ENCODE assay signal across 8 cellular contexts in genomic region chr3:172987268-172987667, GRCh38.
DNase-seq lines count a peak whose midpoint lies in the region; FAIRE-seq and TF ChIP-seq lines count a peak whose summit lies in the region.

No MANE protein-coding gene starts in this region.

- H3K9me3 ChIP-seq in OCI-LY1 (ENCODE audit: low read length) (no peaks in the 10 kb centered on the region), endothelial cell of umbilical vein (replicated peaks; ENCODE audit: control insufficient read depth, insufficient read depth, low read length) (no peaks in the 10 kb centered on the region)

- H3K36me3 ChIP-seq in OCI-LY1 (ENCODE audit: insufficient read depth, low read length), result no peaks in the 10 kb centered on the region
- no peaks in the 10 kb centered on the region for H3K36me3 ChIP-seq in endothelial cell of umbilical vein (ENCODE audit: control insufficient read depth in 2 of 2, extremely low read depth in 1 of 2, insufficient read depth in 2 of 2, low read length in 2 of 2)

- H3K9me1 ChIP-seq in endothelial cell of umbilical vein (replicated peaks; ENCODE audit: control insufficient read depth, extremely low read depth, insufficient read depth, low read length), result no peaks in the 10 kb centered on the region

- H3K27ac ChIP-seq in OCI-LY1 (ENCODE audit: low read depth, low read length, poor library complexity, severe bottlenecking), result no peak overlapping the region
- no peak overlapping the region for H3K27ac ChIP-seq in endothelial cell of umbilical vein (ENCODE audit: insufficient read depth, low read depth, low read length)

- no peak for FAIRE-seq in endothelial cell of umbilical vein (lab: Jason Lieb, UNC)

- H3K79me2 ChIP-seq in OCI-LY1 (ENCODE audit: insufficient read depth, low read length), result no peaks in the 10 kb centered on the region
- no peaks in the 10 kb centered on the region for H3K79me2 ChIP-seq in endothelial cell of umbilical vein (ENCODE audit: control insufficient read depth, insufficient read depth, low read length)

- H3F3A ChIP-seq in OCI-LY1 (ENCODE audit: insufficient read depth, low read length), result no peaks in the 10 kb centered on the region

- H4K20me1 ChIP-seq in OCI-LY1 (ENCODE audit: insufficient read depth, low read length) (no peaks in the 10 kb centered on the region), endothelial cell of umbilical vein (replicated peaks; ENCODE audit: control insufficient read depth, extremely low read depth, insufficient read depth, low read length) (no peaks in the 10 kb centered on the region)

- no peaks in the 10 kb centered on the region for H3K9me2 ChIP-seq in OCI-LY1 (ENCODE audit: low read depth, low read length)

- 0 out of 3 replicates have a peak, but pooled peaks have one; percentile 13 for TF ChIP-seq CTCF in GM12872 (IDR thresholded peaks at IDR 0.05; ENCODE audit: insufficient read depth, low read depth, low read length)
- TF ChIP-seq CTCF in OCI-LY1 (IDR thresholded peaks at IDR 0.05; ENCODE audit: low read length), result 0 out of 2 replicates have a peak, but pooled peaks have one; percentile 16
- peak; percentile 20 to 25 for TF ChIP-seq CTCF in endothelial cell of umbilical vein (IDR thresholded peaks at IDR 0.05; ENCODE audit: extremely low read depth in 1 of 2, insufficient read depth in 1 of 2, low read depth in 1 of 2, low read length in 2 of 2)

- H3K27me3 ChIP-seq in OCI-LY1 (ENCODE audit: insufficient read depth, low read length) (no peaks in the 10 kb centered on the region), endothelial cell of umbilical vein (ENCODE audit: control insufficient read depth in 2 of 2, insufficient read depth in 2 of 2, low read length in 2 of 2) (no peaks in the 10 kb centered on the region)

- POLR2A ChIA-PET in endothelial cell of umbilical vein (lab: Charles Lee), result no interaction called here

- intact Hi-C loops in endothelial cell of umbilical vein (cut with micrococcal nuclease), result no loop called here

- no peak for TF ChIP-seq POLR2A in endothelial cell of umbilical vein (IDR thresholded peaks at IDR 0.05; ENCODE audit: low read depth, low read length)

- no TSS peak for BruUV-seq in endothelial cell of umbilical vein (replicated peaks; lab: Mats Ljungman, UMichigan)

- no peak overlapping the region for H3K4me3 ChIP-seq in OCI-LY1 (ENCODE audit: low read depth, low read length, poor library complexity, severe bottlenecking)
- H3K4me3 ChIP-seq in endothelial cell of umbilical vein (replicated peaks in 1 of 3; ENCODE audit: insufficient read depth in 1 of 3, low read depth in 1 of 3, low read length in 3 of 3), result no peak overlapping the region

- H3K4me2 ChIP-seq in OCI-LY1 (ENCODE audit: low read length), result no peak overlapping the region
- no peak overlapping the region for H3K4me2 ChIP-seq in endothelial cell of umbilical vein (ENCODE audit: insufficient read depth, low read length)

- peak; percentile 26 for DNase-seq in A172 (ENCODE audit: low spot score)
- peak; percentile 10 for DNase-seq in endothelial cell of umbilical vein (ENCODE audit: low read depth, low spot score)
- no peak for DNase-seq in NK-92 (lab: John Stamatoyannopoulos, UW; ENCODE audit: unreplicated experiment)
- no peak for DNase-seq in stimulated activated naive CD4-positive, alpha-beta T cell treated with Interleukin-2 at 50 U/mL for 16 hours (lab: John Stamatoyannopoulos, UW)
- DNase-seq in activated CD4-positive, alpha-beta T cell treated with anti-CD3 and anti-CD28 coated beads for 1 hour, result no peak
- DNase-seq in cerebellar nuclear complex (lab: John Stamatoyannopoulos, UW), result no peak

- dilution Hi-C loops in endothelial cell of umbilical vein (cut with MboI; ENCODE audit: extremely low pct_ligation_motif_present, low sequenced_read_pairs), result no loop called here

- H3K4me1 ChIP-seq in OCI-LY1 (ENCODE audit: insufficient read depth, low read length, severe bottlenecking), result no peaks in the 10 kb centered on the region
- no peaks in the 10 kb centered on the region for H3K4me1 ChIP-seq in endothelial cell of umbilical vein (ENCODE audit: control insufficient read depth, extremely low read depth, insufficient read depth, low read length)

- H3K9ac ChIP-seq in OCI-LY1 (ENCODE audit: low read length), result no peak overlapping the region
- H3K9ac ChIP-seq in endothelial cell of umbilical vein (replicated peaks; ENCODE audit: extremely low read depth, insufficient read depth, low read length), result no peak overlapping the region

- CTCF ChIA-PET in endothelial cell of umbilical vein (lab: Charles Lee), result no interaction called here

- no peak overlapping the region for H2AFZ ChIP-seq in OCI-LY1 (ENCODE audit: low read length)
- H2AFZ ChIP-seq in endothelial cell of umbilical vein (ENCODE audit: low read depth, low read length), result no peak overlapping the region

TF ChIP-seq in endothelial cell of umbilical vein, 7 proteins besides CTCF, POLR2A, EP300 and RAD21:
- TF ChIP-seq GATA2 (IDR thresholded peaks at IDR 0.05; ENCODE audit: insufficient read depth, insufficient read length, low read depth, low read length), result no peak
- TF ChIP-seq FOS (IDR thresholded peaks at IDR 0.05; ENCODE audit: borderline replicate concordance, insufficient read depth, low read length), result no peak
- TF ChIP-seq EZH2 (IDR thresholded peaks at IDR 0.05; ENCODE audit: borderline replicate concordance, low read depth, low read length, severe bottlenecking), result no peak
- no peak for TF ChIP-seq MAX (IDR thresholded peaks at IDR 0.05; ENCODE audit: insufficient read depth, insufficient read length)
- TF ChIP-seq MYC (IDR thresholded peaks at IDR 0.05; ENCODE audit: low read depth, low read length), result no peak
- no peak for TF ChIP-seq JUN (IDR thresholded peaks at IDR 0.05; ENCODE audit: borderline replicate concordance, insufficient read depth, insufficient read length, low read depth)
- TF ChIP-seq POLR2AphosphoS5 (IDR thresholded peaks at IDR 0.05; ENCODE audit: insufficient read depth, low read depth, low read length), result no peak

Comparison
In these comparisons a context has a peak if more than half of its experiments do, and no peak if none do; other contexts are left out.
1. DNase-seq: peak in A172 (single experiment) and endothelial cell of umbilical vein (single experiment); none in NK-92 (single experiment), stimulated activated naive CD4-positive, alpha-beta T cell treated with Interleukin-2 at 50 U/mL for 16 hours (single experiment), activated CD4-positive, alpha-beta T cell treated with anti-CD3 and anti-CD28 coated beads for 1 hour (single experiment) and cerebellar nuclear complex (0 of 2).
2. Peak in every context shown above with its lines, with median percentiles within 50 percentile points of each other: CTCF ChIP-seq.